In genomic region chr1:9180077-9180819, GRCh38 we compare ENCODE assay signal across 1 cellular context.
A peak's percentile ranks its signal among the peaks of the same experiment; 100 is the strongest.
TF ChIP-seq lines count a peak whose summit lies in the region.

No MANE protein-coding gene starts in this region.

TF ChIP-seq in HepG2, 621 proteins besides CTCF, POLR2A, EP300 and RAD21 (continued from another document):
- TF ChIP-seq, protein P1, sequence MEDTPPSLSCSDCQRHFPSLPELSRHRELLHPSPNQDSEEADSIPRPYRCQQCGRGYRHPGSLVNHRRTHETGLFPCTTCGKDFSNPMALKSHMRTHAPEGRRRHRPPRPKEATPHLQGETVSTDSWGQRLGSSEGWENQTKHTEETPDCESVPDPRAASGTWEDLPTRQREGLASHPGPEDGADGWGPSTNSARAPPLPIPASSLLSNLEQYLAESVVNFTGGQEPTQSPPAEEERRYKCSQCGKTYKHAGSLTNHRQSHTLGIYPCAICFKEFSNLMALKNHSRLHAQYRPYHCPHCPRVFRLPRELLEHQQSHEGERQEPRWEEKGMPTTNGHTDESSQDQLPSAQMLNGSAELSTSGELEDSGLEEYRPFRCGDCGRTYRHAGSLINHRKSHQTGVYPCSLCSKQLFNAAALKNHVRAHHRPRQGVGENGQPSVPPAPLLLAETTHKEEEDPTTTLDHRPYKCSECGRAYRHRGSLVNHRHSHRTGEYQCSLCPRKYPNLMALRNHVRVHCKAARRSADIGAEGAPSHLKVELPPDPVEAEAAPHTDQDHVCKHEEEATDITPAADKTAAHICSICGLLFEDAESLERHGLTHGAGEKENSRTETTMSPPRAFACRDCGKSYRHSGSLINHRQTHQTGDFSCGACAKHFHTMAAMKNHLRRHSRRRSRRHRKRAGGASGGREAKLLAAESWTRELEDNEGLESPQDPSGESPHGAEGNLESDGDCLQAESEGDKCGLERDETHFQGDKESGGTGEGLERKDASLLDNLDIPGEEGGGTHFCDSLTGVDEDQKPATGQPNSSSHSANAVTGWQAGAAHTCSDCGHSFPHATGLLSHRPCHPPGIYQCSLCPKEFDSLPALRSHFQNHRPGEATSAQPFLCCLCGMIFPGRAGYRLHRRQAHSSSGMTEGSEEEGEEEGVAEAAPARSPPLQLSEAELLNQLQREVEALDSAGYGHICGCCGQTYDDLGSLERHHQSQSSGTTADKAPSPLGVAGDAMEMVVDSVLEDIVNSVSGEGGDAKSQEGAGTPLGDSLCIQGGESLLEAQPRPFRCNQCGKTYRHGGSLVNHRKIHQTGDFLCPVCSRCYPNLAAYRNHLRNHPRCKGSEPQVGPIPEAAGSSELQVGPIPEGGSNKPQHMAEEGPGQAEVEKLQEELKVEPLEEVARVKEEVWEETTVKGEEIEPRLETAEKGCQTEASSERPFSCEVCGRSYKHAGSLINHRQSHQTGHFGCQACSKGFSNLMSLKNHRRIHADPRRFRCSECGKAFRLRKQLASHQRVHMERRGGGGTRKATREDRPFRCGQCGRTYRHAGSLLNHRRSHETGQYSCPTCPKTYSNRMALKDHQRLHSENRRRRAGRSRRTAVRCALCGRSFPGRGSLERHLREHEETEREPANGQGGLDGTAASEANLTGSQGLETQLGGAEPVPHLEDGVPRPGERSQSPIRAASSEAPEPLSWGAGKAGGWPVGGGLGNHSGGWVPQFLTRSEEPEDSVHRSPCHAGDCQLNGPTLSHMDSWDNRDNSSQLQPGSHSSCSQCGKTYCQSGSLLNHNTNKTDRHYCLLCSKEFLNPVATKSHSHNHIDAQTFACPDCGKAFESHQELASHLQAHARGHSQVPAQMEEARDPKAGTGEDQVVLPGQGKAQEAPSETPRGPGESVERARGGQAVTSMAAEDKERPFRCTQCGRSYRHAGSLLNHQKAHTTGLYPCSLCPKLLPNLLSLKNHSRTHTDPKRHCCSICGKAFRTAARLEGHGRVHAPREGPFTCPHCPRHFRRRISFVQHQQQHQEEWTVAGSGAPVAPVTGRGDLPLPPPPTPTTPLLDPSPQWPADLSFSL (CRISPR knock-in tag; IDR thresholded peaks at IDR 0.05) = no peak
- no peak for TF ChIP-seq KLF6 (CRISPR knock-in tag; IDR thresholded peaks at IDR 0.05)
- TF ChIP-seq RARA (CRISPR knock-in tag; IDR thresholded peaks at IDR 0.05) = peak; percentile 62
- TF ChIP-seq KAT2B (IDR thresholded peaks at IDR 0.05; ENCODE audit: borderline replicate concordance, low read depth, low read length) = 0 out of 2 replicates have a peak, but pooled peaks have one; percentile 13
- TF ChIP-seq HNF4G (IDR thresholded peaks at IDR 0.05; ENCODE audit: borderline replicate concordance, low read depth, low read length) = no peak
- peak; percentile 52; the same call in 1 of the 2 replicates for TF ChIP-seq HNF4G (CRISPR knock-in tag; IDR thresholded peaks at IDR 0.05; ENCODE audit: borderline replicate concordance, low read depth)
